Comparison of ENCODE assay signal across 8 cellular contexts in genomic region chr22:46791201-46791731, GRCh38. TPM values are rescaled to one million over a fixed set of nuclear protein-coding genes. Genes with fewer than 3 reads are reported as not detected.
DNase-seq lines count a peak whose midpoint lies in the region; ATAC-seq and TF ChIP-seq lines count a peak whose summit lies in the region.

No MANE protein-coding gene starts in this region.

- intact Hi-C loops in spleen (cut with DNase I; ENCODE audit: low total_unique reads), result no loop called here

- TF ChIP-seq CTCF in fibroblast of mammary gland (conservative IDR thresholded peaks at IDR 0.05; ENCODE audit: control insufficient read depth, insufficient read depth, low read depth, low read length), result no peak
- no peak for TF ChIP-seq CTCF in spleen (IDR thresholded peaks at IDR 0.05 in 8 of 11, conservative IDR thresholded peaks at IDR 0.05 in 3 of 11)

- H3K4me1 ChIP-seq in spleen, result peaks cover 31 to 95% (median 52%) of the 10 kb centered on the region in 6 donors

- TF ChIP-seq POLR2A in spleen (IDR thresholded peaks at IDR 0.05), result no peak

- H3K4me3 ChIP-seq in fibroblast of mammary gland (ENCODE audit: control insufficient read depth, low read depth, low read length), result no peak overlapping the region
- peak overlapping the region in 1 of 8 donors; percentile 45 for H3K4me3 ChIP-seq in spleen

- no peaks in the 10 kb centered on the region for H3K27me3 Mint-ChIP-seq in activated T-cell treated with anti-CD3 and anti-CD28 coated beads, Interleukin-2, amount 50 U/mL, for 72 hours (ENCODE audit: low read depth)

- H3K27ac ChIP-seq in spleen, result peak overlapping the region; percentile 68 to 86 (median 80)

- ATAC-seq in activated T-cell treated with anti-CD3 and anti-CD28 coated beads, Interleukin-2, amount 50 U/mL, for 72 hours (replicated peaks in 1 of 2), result peak; percentile 97 to 98
- ATAC-seq in GM19395 (IDR thresholded peaks at IDR 0.05; ENCODE audit: unreplicated experiment) (no peak), HG02852 (IDR thresholded peaks at IDR 0.05; ENCODE audit: unreplicated experiment) (no peak)

- WGBS in spleen, 5 donors, result 12 to 17% (median 14%) methylated on average over 13 of the region's 13 CpGs

- DNase-seq in AML-193 (lab: John Stamatoyannopoulos, UW) (peak; percentile 58 to 68), fibroblast of mammary gland (ENCODE audit: low read depth) (peak; percentile 83), spleen (peak; percentile 89), NCI-H1417 (lab: John Stamatoyannopoulos, UW) (no peak)
- DNase-seq in NK-92 treated with Interleukin-12 subunit alpha and Interleukin-12 subunit beta, amount 100 ng/mL, for 24 hours (lab: John Stamatoyannopoulos, UW), result peak; percentile 65
- DNase-seq in activated T-cell treated with anti-CD3 and anti-CD28 coated beads, Interleukin-2, amount 50 U/mL, for 72 hours, result peak; percentile 69 to 71

- no peaks in the 10 kb centered on the region for H3K9me3 Mint-ChIP-seq in activated T-cell treated with anti-CD3 and anti-CD28 coated beads, Interleukin-2, amount 50 U/mL, for 72 hours

- H3K4me3 Mint-ChIP-seq in activated T-cell treated with anti-CD3 and anti-CD28 coated beads, Interleukin-2, amount 50 U/mL, for 72 hours, result peak overlapping the region; percentile 82 to 86

- H3K36me3 ChIP-seq in spleen, result peaks cover 4 to 60% (median 37%) of the 10 kb centered on the region in 6 donors

- peak overlapping the region; percentile 83 for H3K27ac Mint-ChIP-seq in activated T-cell treated with anti-CD3 and anti-CD28 coated beads, Interleukin-2, amount 50 U/mL, for 72 hours

- no peaks in the 10 kb centered on the region for H3K9me3 ChIP-seq in spleen

- no peaks in the 10 kb centered on the region for H3K27me3 ChIP-seq in spleen (replicated peaks in 1 of 7)

- peaks cover 0 to 7% of the 10 kb centered on the region in 2 donors for H3K36me3 Mint-ChIP-seq in activated T-cell treated with anti-CD3 and anti-CD28 coated beads, Interleukin-2, amount 50 U/mL, for 72 hours (ENCODE audit: insufficient read depth in 2 of 2)

- peaks cover 55% of the 10 kb centered on the region for H3K4me1 Mint-ChIP-seq in activated T-cell treated with anti-CD3 and anti-CD28 coated beads, Interleukin-2, amount 50 U/mL, for 72 hours (ENCODE audit: low read depth)

RNA-seq across cellular contexts. Expression of gene TBC1D22A, which starts 28.8 kb away (rescaled TPM):
- total RNA-seq in activated T-cell treated with anti-CD3 and anti-CD28 coated beads, Interleukin-2, amount 50 U/mL, for 72 hours, result 10 to 100 TPM; 29.5 to 34.8 TPM
- total RNA-seq in spleen, result 10 to 100 TPM; 40.1 to 66.9 (median 54.8) TPM
- 10 to 100 TPM; 17.2 to 34.0 (median 25.9) TPM for polyA plus RNA-seq in spleen

RNA-seq across cellular contexts. Expression of gene CERK, which starts 53.2 kb away (rescaled TPM):
- total RNA-seq in activated T-cell treated with anti-CD3 and anti-CD28 coated beads, Interleukin-2, amount 50 U/mL, for 72 hours, result 10 to 100 TPM; 38.6 to 53.1 TPM
- 10 to 100 TPM; 31.3 to 47.1 (median 40.6) TPM for total RNA-seq in spleen
- 10 to 100 TPM; 13.7 to 17.1 (median 14.5) TPM for polyA plus RNA-seq in spleen

Comparison
In these comparisons a context has a peak if more than half of its experiments do, and no peak if none do; other contexts are left out.
1. DNase-seq: peak in AML-193 (2 of 2), NK-92 treated with Interleukin-12 subunit alpha and Interleukin-12 subunit beta, amount 100 ng/mL, for 24 hours (single experiment), activated T-cell treated with anti-CD3 and anti-CD28 coated beads, Interleukin-2, amount 50 U/mL, for 72 hours (2 of 2), fibroblast of mammary gland (single experiment) and spleen (single experiment); none in NCI-H1417 (0 of 3).
2. ATAC-seq: peak in activated T-cell treated with anti-CD3 and anti-CD28 coated beads, Interleukin-2, amount 50 U/mL, for 72 hours (2 of 2); none in GM19395 (single experiment) and HG02852 (single experiment).